Comparison of ENCODE assay signal across 1 cellular context in the genomic region with DNA sequence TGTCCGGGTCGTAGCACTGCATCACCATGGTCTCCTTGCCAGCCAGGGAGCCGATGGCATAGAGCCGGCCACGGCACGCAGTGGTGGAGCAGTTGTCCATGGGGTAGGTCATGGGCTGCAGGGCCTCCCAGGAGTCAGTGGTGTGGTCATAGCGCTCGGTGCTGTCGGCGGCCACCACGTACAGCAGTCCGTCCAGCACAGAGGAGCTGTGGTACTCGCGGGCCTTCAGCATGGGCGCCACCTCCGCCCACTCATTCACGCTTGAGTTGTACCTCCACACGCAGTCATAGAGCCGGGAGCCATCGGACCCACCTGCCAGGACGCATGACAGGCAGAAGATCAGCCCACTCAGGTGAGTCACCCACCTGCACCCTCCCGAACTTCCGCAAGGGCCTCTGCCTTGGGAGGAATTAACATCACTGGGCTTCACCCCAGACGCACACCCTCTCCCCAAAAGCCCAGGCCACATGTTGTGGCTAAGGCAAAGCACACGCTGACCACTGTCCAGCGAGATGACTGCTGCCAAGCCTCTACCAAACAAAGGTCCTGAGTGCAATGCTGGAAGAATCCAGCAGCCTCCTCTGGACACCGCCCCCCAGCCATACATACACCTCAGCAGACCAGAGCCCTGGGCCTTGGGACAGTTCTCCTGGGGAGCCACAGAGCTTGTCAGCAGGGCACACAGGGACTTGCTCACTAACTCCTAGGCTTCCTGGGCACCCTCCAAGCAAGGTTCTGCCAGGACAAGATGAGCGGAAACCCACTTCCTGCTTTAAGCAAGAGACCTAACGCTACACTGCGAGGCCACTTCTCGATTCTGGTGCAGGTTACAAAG.
TF ChIP-seq lines count a peak whose summit lies in the region.

No MANE protein-coding gene starts in this region.

TF ChIP-seq in IMR-90, 13 proteins besides CTCF, POLR2A, EP300 and RAD21:
- TF ChIP-seq BHLHE40 (IDR thresholded peaks at IDR 0.05; ENCODE audit: low read depth, low read length) (no peak), USF2 (IDR thresholded peaks at IDR 0.05; ENCODE audit: low read depth, low read length) (no peak), MAZ (IDR thresholded peaks at IDR 0.05; ENCODE audit: borderline replicate concordance, low read depth, low read length) (no peak), RCOR1 (IDR thresholded peaks at IDR 0.05; ENCODE audit: insufficient replicate concordance, low read length) (no peak), CEBPB (IDR thresholded peaks at IDR 0.05; ENCODE audit: low read depth, low read length) (no peak), RFX5 (IDR thresholded peaks at IDR 0.05; ENCODE audit: low read depth, low read length) (no peak), NFE2L2 (IDR thresholded peaks at IDR 0.05; ENCODE audit: low read depth, low read length) (no peak), SMC3 (IDR thresholded peaks at IDR 0.05; ENCODE audit: low read depth, low read length) (no peak), MXI1 (IDR thresholded peaks at IDR 0.05; ENCODE audit: borderline replicate concordance, low read depth, low read length) (no peak), CHD1 (IDR thresholded peaks at IDR 0.05; ENCODE audit: low read depth, low read length) (no peak), MAFK (IDR thresholded peaks at IDR 0.05; ENCODE audit: low read depth, low read length) (no peak), FOS (IDR thresholded peaks at IDR 0.05; ENCODE audit: low read depth, low read length) (no peak), ELK1 (IDR thresholded peaks at IDR 0.05; ENCODE audit: borderline replicate concordance, low read depth, low read length) (no peak)
